Comparison of ENCODE assay signal across 22 cellular contexts in the genomic region with DNA sequence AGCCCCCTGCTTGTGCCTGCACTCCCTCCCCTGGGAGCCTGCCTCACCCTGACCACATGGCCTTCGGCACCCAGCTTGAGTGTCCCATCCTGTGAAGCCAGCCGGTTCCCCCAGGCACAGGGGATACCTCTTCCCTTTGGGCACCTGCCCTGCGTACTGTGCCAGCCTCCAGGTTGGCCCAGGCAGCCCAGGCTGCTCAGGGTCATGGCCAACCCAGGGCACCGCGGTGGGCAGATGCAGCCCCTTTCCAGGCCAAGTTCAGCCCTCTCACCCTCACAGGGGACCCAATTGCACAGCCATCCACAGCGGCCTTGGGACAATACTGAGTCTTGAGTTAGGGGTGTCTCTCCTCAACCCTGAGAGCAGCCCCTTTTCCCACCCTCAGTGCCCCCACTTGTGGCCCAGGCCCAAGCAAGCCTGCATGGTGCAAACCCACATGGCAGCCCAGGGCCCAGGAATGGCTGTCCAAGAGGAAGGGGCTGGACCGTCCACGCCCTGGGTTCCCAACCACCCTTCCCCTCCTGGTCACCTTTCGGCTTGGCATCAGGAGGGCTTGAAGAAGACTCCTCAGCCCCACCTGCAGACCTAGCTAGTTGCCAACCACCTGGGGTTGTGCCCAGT.
DNase-seq lines count a peak whose midpoint lies in the region; ATAC-seq and TF ChIP-seq lines count a peak whose summit lies in the region.
"Had no signal": no experiment of that assay in that cellular context is flagged by ENCODE, and none has a peak within 500 bp of the region (broad histone marks: within the 10 kb centered on the region; RNA-seq: fewer than 3 reads in every experiment).

No MANE protein-coding gene starts in this region.

- H3K27ac Mint-ChIP-seq in natural killer cell, result peak overlapping the region in 1 of 2 donors; percentile 36
- H3K27ac Mint-ChIP-seq: CD4-positive, alpha-beta memory T cell; stimulated activated effector memory CD8-positive, alpha-beta T cell treated with anti-CD3 and anti-CD28 coated beads, Interleukin-12 subunit alpha, Interleukin-12 subunit beta, amount 100 ng/mL, for 72 hours had no signal

- H3K27me3 Mint-ChIP-seq in natural killer cell (ENCODE audit: low read depth in 2 of 2), result peaks cover 0 to 10% of the 10 kb centered on the region in 2 donors
- H3K27me3 Mint-ChIP-seq: CD4-positive, alpha-beta memory T cell had no signal

- H3K27ac ChIP-seq in coronary artery, result no peak overlapping the region
- no peak overlapping the region for H3K27ac ChIP-seq in tibial artery
- H3K27ac ChIP-seq: neutrophil, SJCRH30, uterus had no signal

- H3K4me1 Mint-ChIP-seq in natural killer cell, result no peaks in the 10 kb centered on the region
- H3K4me1 Mint-ChIP-seq: stimulated activated effector memory CD8-positive, alpha-beta T cell treated with anti-CD3 and anti-CD28 coated beads, Interleukin-12 subunit alpha, Interleukin-12 subunit beta, amount 100 ng/mL, for 72 hours had no signal

- H3K4me3 Mint-ChIP-seq in natural killer cell, result no peak overlapping the region
- H3K4me3 Mint-ChIP-seq: brain; CD4-positive, alpha-beta memory T cell; stimulated activated effector memory CD8-positive, alpha-beta T cell treated with anti-CD3 and anti-CD28 coated beads, Interleukin-12 subunit alpha, Interleukin-12 subunit beta, amount 100 ng/mL, for 72 hours had no signal

- no peaks in the 10 kb centered on the region for H3K4me1 ChIP-seq in tibial artery
- H3K4me1 ChIP-seq: SJCRH30, uterus had no signal

- peaks cover 0 to 21% of the 10 kb centered on the region in 2 donors for H3K27me3 ChIP-seq in tibial artery
- H3K27me3 ChIP-seq: SJCRH30, uterus had no signal

- no peaks in the 10 kb centered on the region for H3K9me3 Mint-ChIP-seq in natural killer cell
- H3K9me3 Mint-ChIP-seq: stimulated activated effector memory CD8-positive, alpha-beta T cell treated with anti-CD3 and anti-CD28 coated beads, Interleukin-12 subunit alpha, Interleukin-12 subunit beta, amount 100 ng/mL, for 72 hours had no signal

- intact Hi-C loops in natural killer cell (cut with micrococcal nuclease) (no loop called here), tibial artery (cut with DNase I; ENCODE audit: low total_unique reads) (no loop called here)

- no peaks in the 10 kb centered on the region for H3K9me3 ChIP-seq in tibial artery
- H3K9me3 ChIP-seq: neutrophil, SJCRH30, uterus had no signal

- no peaks in the 10 kb centered on the region for H3K36me3 Mint-ChIP-seq in natural killer cell
- H3K36me3 Mint-ChIP-seq: brain; stimulated activated effector memory CD8-positive, alpha-beta T cell treated with anti-CD3 and anti-CD28 coated beads, Interleukin-12 subunit alpha, Interleukin-12 subunit beta, amount 100 ng/mL, for 72 hours had no signal

- no peaks in the 10 kb centered on the region for H3K36me3 ChIP-seq in tibial artery
- H3K36me3 ChIP-seq: neutrophil, SJCRH30, uterus had no signal

- ATAC-seq in natural killer cell (no peak), HG02588 (IDR thresholded peaks at IDR 0.05; ENCODE audit: unreplicated experiment) (no peak)
- ATAC-seq: esophagus mucosa; stimulated activated effector memory CD8-positive, alpha-beta T cell treated with anti-CD3 and anti-CD28 coated beads, Interleukin-12 subunit alpha, Interleukin-12 subunit beta, amount 100 ng/mL, for 72 hours had no signal

- DNase-seq in activated gamma-delta T cell treated with Interleukin-2 at 50 U/mL for 16 hours (peak; percentile 1), activated gamma-delta T cell (lab: John Stamatoyannopoulos, UW) (no peak), coronary artery (ENCODE audit: low spot score) (peak; percentile 55), natural killer cell (peak; percentile 12), tibial artery (peak; percentile 9 to 62), foreskin melanocyte (no peak), T-helper 9 cell (no peak)
- DNase-seq: activated effector memory CD4-positive, alpha-beta T cell treated with Interleukin-2 at 50 U/mL for 16 hours; CD4-positive, alpha-beta memory T cell; DND-41; mesendoderm; NCI-H187; NCI-H446 treated with DMSO at 0.1 percent for 48 hours; T1000 had no signal

- H3K4me3 ChIP-seq in coronary artery (no peak overlapping the region), tibial artery (no peak overlapping the region)
- H3K4me3 ChIP-seq: SJCRH30, smooth muscle cell, uterus had no signal

- TF ChIP-seq CTCF in coronary artery (IDR thresholded peaks at IDR 0.05) (no peak), natural killer cell (IDR thresholded peaks at IDR 0.05) (no peak), tibial artery (IDR thresholded peaks at IDR 0.05) (no peak)

Comparison
In these comparisons a context has a peak if more than half of its experiments do, and no peak if none do; other contexts are left out.
1. DNase-seq: peak in activated gamma-delta T cell treated with Interleukin-2 at 50 U/mL for 16 hours (single experiment), coronary artery (single experiment), natural killer cell (single experiment) and tibial artery (2 of 2); none in activated gamma-delta T cell (single experiment), foreskin melanocyte (single experiment) and T-helper 9 cell (single experiment).